In the genomic region with DNA sequence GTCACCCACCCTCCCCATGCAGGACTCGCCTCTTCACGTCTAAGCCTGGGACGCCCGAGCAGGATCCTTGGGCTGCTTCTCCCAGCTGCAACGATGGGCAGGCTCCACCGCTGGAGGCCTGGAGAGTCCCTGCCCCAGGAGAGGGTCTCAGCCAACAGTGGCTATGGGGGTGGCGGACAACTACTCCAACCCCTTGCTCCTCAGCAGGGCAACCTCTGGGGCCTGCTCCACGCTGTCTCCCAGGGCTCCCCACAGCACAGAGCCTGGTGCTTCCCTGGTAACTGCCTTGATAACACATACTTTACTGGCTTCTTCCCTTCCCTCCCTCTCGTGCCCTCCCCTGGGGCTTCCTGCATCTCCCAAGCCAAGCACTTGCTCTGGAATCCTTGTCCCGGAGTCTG, we compare ENCODE assay signal across 17 cellular contexts.
"Had no signal": no experiment of that assay in that cellular context is flagged by ENCODE, and none has a peak within 500 bp of the region (broad histone marks: within the 10 kb centered on the region; RNA-seq: fewer than 3 reads in every experiment).

No MANE protein-coding gene starts in this region.

- H3K9me3 ChIP-seq: neutrophil, right atrium auricular region had no signal

- H3K27ac Mint-ChIP-seq: activated CD4-positive, alpha-beta T cell treated with anti-CD3 and anti-CD28 coated beads for 36 hours; activated CD8-positive, alpha-beta T cell treated with anti-CD3 and anti-CD28 coated beads for 36 hours; mesothelial cell of epicardium; naive B cell; stimulated activated effector memory CD8-positive, alpha-beta T cell treated with anti-CD3 and anti-CD28 coated beads, Interleukin-12 subunit alpha, Interleukin-12 subunit beta, amount 100 ng/mL, for 72 hours had no signal

- H3K27me3 ChIP-seq: neutrophil, right atrium auricular region, upper lobe of left lung had no signal

- ATAC-seq: gastroesophageal sphincter had no signal

- H3K27ac ChIP-seq: coronary artery, epithelial cell of prostate, gastroesophageal sphincter, neutrophil, right atrium auricular region, upper lobe of left lung, VCaP had no signal

- H3K36me3 ChIP-seq: gastroesophageal sphincter, neutrophil, right atrium auricular region, upper lobe of left lung had no signal

- H3K36me3 Mint-ChIP-seq: mesothelial cell of epicardium; stimulated activated effector memory CD8-positive, alpha-beta T cell treated with anti-CD3 and anti-CD28 coated beads, Interleukin-12 subunit alpha, Interleukin-12 subunit beta, amount 100 ng/mL, for 72 hours had no signal

- H3K4me3 ChIP-seq: coronary artery, gastroesophageal sphincter, right atrium auricular region, smooth muscle cell, upper lobe of left lung had no signal

- DNase-seq: activated CD4-positive, alpha-beta T cell treated with anti-CD3 and anti-CD28 coated beads for 36 hours; activated CD8-positive, alpha-beta T cell treated with anti-CD3 and anti-CD28 coated beads for 36 hours; activated naive CD4-positive, alpha-beta T cell treated with Interleukin-2 at 50 U/mL for 16 hours; central memory CD4-positive, alpha-beta T cell; effector memory CD4-positive, alpha-beta T cell; naive B cell; T1000; upper lobe of left lung had no signal

- H3K4me1 Mint-ChIP-seq: activated CD4-positive, alpha-beta T cell treated with anti-CD3 and anti-CD28 coated beads for 36 hours; mesothelial cell of epicardium; stimulated activated effector memory CD8-positive, alpha-beta T cell treated with anti-CD3 and anti-CD28 coated beads, Interleukin-12 subunit alpha, Interleukin-12 subunit beta, amount 100 ng/mL, for 72 hours had no signal

- H3K4me3 Mint-ChIP-seq: activated CD4-positive, alpha-beta T cell treated with anti-CD3 and anti-CD28 coated beads for 36 hours; activated CD8-positive, alpha-beta T cell treated with anti-CD3 and anti-CD28 coated beads for 36 hours; mesothelial cell of epicardium; naive B cell; stimulated activated effector memory CD8-positive, alpha-beta T cell treated with anti-CD3 and anti-CD28 coated beads, Interleukin-12 subunit alpha, Interleukin-12 subunit beta, amount 100 ng/mL, for 72 hours had no signal

- H3K9me3 Mint-ChIP-seq: stimulated activated effector memory CD8-positive, alpha-beta T cell treated with anti-CD3 and anti-CD28 coated beads, Interleukin-12 subunit alpha, Interleukin-12 subunit beta, amount 100 ng/mL, for 72 hours had no signal

- H3K27me3 Mint-ChIP-seq: activated CD4-positive, alpha-beta T cell treated with anti-CD3 and anti-CD28 coated beads for 36 hours had no signal

- H3K4me1 ChIP-seq: gastroesophageal sphincter, right atrium auricular region, upper lobe of left lung had no signal
